8 cellular contexts compared by ENCODE assay signal in genomic region chr20:63216849-63217471, GRCh38. TPM values are rescaled to one million over a fixed set of nuclear protein-coding genes. Genes with fewer than 3 reads are reported as not detected.
A peak's percentile ranks its signal among the peaks of the same experiment; 100 is the strongest.
DNase-seq lines count a peak whose midpoint lies in the region; ATAC-seq, FAIRE-seq and TF ChIP-seq lines count a peak whose summit lies in the region.

No MANE protein-coding gene starts in this region.

- H3K36me3 Mint-ChIP-seq in Caco-2 (ENCODE audit: insufficient read depth, unreplicated experiment) = peaks cover 38% of the 10 kb centered on the region

- CTCF ChIA-PET in Caco-2 (lab: Charles Lee) = interaction anchor here (1.3 to 2.3 kb wide), 2 partner anchors 18 to 63 kb away, joined by 3 to 7 read pairs; no protein-coding TSS in a partner anchor

- H3K9me3 ChIP-seq in Caco-2 (no peaks in the 10 kb centered on the region), OCI-LY3 (ENCODE audit: insufficient read depth, low read length) (no peaks in the 10 kb centered on the region), pancreas (no peaks in the 10 kb centered on the region)

- no peak overlapping the region for H2AFZ ChIP-seq in OCI-LY3 (ENCODE audit: low read depth, low read length)

- intact Hi-C loops in Caco-2 (cut with micrococcal nuclease; ENCODE audit: unreplicated experiment) (no loop called here), pancreas (cut with DNase I) (no loop called here)

- no TSS peak for BruUV-seq in Caco-2 (replicated peaks; lab: Mats Ljungman, UMichigan)

- H3K4me2 ChIP-seq in OCI-LY3 (ENCODE audit: low read length) = peak overlapping the region; percentile 82

- H3K79me2 ChIP-seq in OCI-LY3 (ENCODE audit: low read length) = peaks cover 40% of the 10 kb centered on the region

- TF ChIP-seq CTCF in Caco-2 (IDR thresholded peaks at IDR 0.05; ENCODE audit: insufficient read depth in 1 of 2, low read depth in 1 of 2, low read length in 1 of 2, severe bottlenecking in 1 of 2, unreplicated experiment in 1 of 2) (peak; percentile 23 to 27), OCI-LY3 (IDR thresholded peaks at IDR 0.05; ENCODE audit: low read depth, low read length) (no peak), epithelial cell of esophagus (IDR thresholded peaks at IDR 0.05; ENCODE audit: insufficient read depth, low read depth, low read length, missing control alignments) (no peak), pancreas (IDR thresholded peaks at IDR 0.05) (no peak)

- peaks cover 37% of the 10 kb centered on the region for H3K4me1 Mint-ChIP-seq in Caco-2 (ENCODE audit: low read depth, unreplicated experiment)

- H3K4me3 Mint-ChIP-seq in Caco-2 (ENCODE audit: unreplicated experiment) = peak overlapping the region; percentile 92

- no peak for TF ChIP-seq POLR2A in GM12892 (IDR thresholded peaks at IDR 0.05; ENCODE audit: low read depth, low read length)

- H3K9ac ChIP-seq in OCI-LY3 (ENCODE audit: low read length) = peak overlapping the region; percentile 85

- DNase-seq in Caco-2 (peak in 1 of 2 experiments; percentile 63), epithelial cell of esophagus (ENCODE audit: low read depth) (no peak), pancreas (peak in 2 of 6 donors; percentile 23 to 72), G401 (ENCODE audit: low spot score) (no peak), GM12892 (ENCODE audit: insufficient read length) (no peak), NCI-H1417 (lab: John Stamatoyannopoulos, UW) (no peak)

- H3K27ac ChIP-seq in OCI-LY3 (ENCODE audit: low read length) (0 out of 2 replicates have a peak overlapping the region, but pooled peaks have one; percentile 46), pancreas (peak overlapping the region; percentile 60 to 87 (median 82))

- WGBS in pancreas, 2 donors = 76 to 82% methylated on average over 13 of the region's 13 CpGs

- FAIRE-seq in pancreas (lab: Jason Lieb, UNC) (no peak), GM12892 (lab: Jason Lieb, UNC) (no peak)

- no peaks in the 10 kb centered on the region for H3K27me3 ChIP-seq in Caco-2 (replicated peaks; ENCODE audit: control insufficient read depth, insufficient read depth, low read length)
- peaks cover 7% of the 10 kb centered on the region for H3K27me3 ChIP-seq in OCI-LY3 (ENCODE audit: low read depth, low read length)
- no peaks in the 10 kb centered on the region for H3K27me3 ChIP-seq in pancreas

- POLR2A ChIA-PET in Caco-2 (lab: Charles Lee) = no interaction called here

- H4K20me1 ChIP-seq in OCI-LY3 (ENCODE audit: insufficient read depth, low read length) = peaks cover 18% of the 10 kb centered on the region

- peaks cover 10% of the 10 kb centered on the region for H3K36me3 ChIP-seq in Caco-2 (ENCODE audit: control insufficient read depth, insufficient read depth, low read length)
- H3K36me3 ChIP-seq in OCI-LY3 (replicated peaks; ENCODE audit: low read depth, low read length) = peaks cover 26% of the 10 kb centered on the region
- peaks cover 4 to 10% (median 6%) of the 10 kb centered on the region in 3 donors for H3K36me3 ChIP-seq in pancreas

- peak overlapping the region; percentile 94 for H3K4me3 ChIP-seq in Caco-2 (ENCODE audit: low read depth, low read length)
- H3K4me3 ChIP-seq in OCI-LY3 (ENCODE audit: low read length) = peak overlapping the region; percentile 83
- H3K4me3 ChIP-seq in epithelial cell of esophagus (ENCODE audit: low read length) = peak overlapping the region; percentile 58
- peak overlapping the region; percentile 42 to 98 (median 75) for H3K4me3 ChIP-seq in pancreas

- peaks cover 3% of the 10 kb centered on the region for H3K27me3 Mint-ChIP-seq in Caco-2 (ENCODE audit: insufficient read depth, unreplicated experiment)

- in situ Hi-C loops in G401 (cut with HindIII; ENCODE audit: low sequenced_read_pairs) = no loop called here

- no peak for ATAC-seq in pancreas
- ATAC-seq in GM19395 (IDR thresholded peaks at IDR 0.05; ENCODE audit: unreplicated experiment) = no peak

- H3K27ac Mint-ChIP-seq in Caco-2 (ENCODE audit: unreplicated experiment) = peak overlapping the region; percentile 86

- no peaks in the 10 kb centered on the region for H3K9me3 Mint-ChIP-seq in Caco-2 (ENCODE audit: unreplicated experiment)

- H3K4me1 ChIP-seq in Caco-2 = peaks cover 38% of the 10 kb centered on the region
- H3K4me1 ChIP-seq in OCI-LY3 (ENCODE audit: low read length) = peaks cover 14% of the 10 kb centered on the region
- peaks cover 4 to 26% (median 9%) of the 10 kb centered on the region in 3 donors for H3K4me1 ChIP-seq in pancreas

RNA-seq across cellular contexts. Expression of gene YTHDF1, which starts 1.0 kb away (rescaled TPM):
- total RNA-seq in Caco-2 (2022) (184 and 196 TPM in 2 replicates), pancreas (10 to 100 TPM; 11.1 to 22.1 (median 15.2) TPM)
- 10 to 100 TPM; 15.4 to 24.0 TPM for polyA plus RNA-seq in pancreas
- total RNA-seq in G401 (2014; rRNA removed; shearing (Covaris generic)) = 22.7 and 27.1 TPM in 2 replicates
- polyA plus RNA-seq in GM12892 (2012; ENCODE audit: missing spikeins) = 15.6 TPM

RNA-seq across cellular contexts. Expression of gene BIRC7, which starts 18.7 kb away (rescaled TPM):
- 0.42 and 0.54 TPM in 2 replicates for total RNA-seq in Caco-2 (2022)
- not detected for total RNA-seq in pancreas
- under 1 TPM in 1 of 2 donors, not detected in 1; 0.09 TPM for polyA plus RNA-seq in pancreas
- 68.2 and 78.4 TPM in 2 replicates for total RNA-seq in G401 (2014; rRNA removed; shearing (Covaris generic))
- 1.1 TPM for polyA plus RNA-seq in GM12892 (2012; ENCODE audit: missing spikeins)

RNA-seq across cellular contexts. Expression of gene NKAIN4, which starts 37.3 kb away (rescaled TPM):
- total RNA-seq in Caco-2 (2022) (2.1 and 2.7 TPM in 2 replicates), pancreas (not detected)
- under 1 TPM in 1 of 2 donors, not detected in 1; 0.14 TPM for polyA plus RNA-seq in pancreas
- total RNA-seq in G401 (2014; rRNA removed; shearing (Covaris generic)) = 6.8 and 11.3 TPM in 2 replicates
- not detected for polyA plus RNA-seq in GM12892 (2012; ENCODE audit: missing spikeins)

RNA-seq across cellular contexts. Expression of gene ARFGAP1, which starts 55.7 kb away (rescaled TPM):
- total RNA-seq in Caco-2 (2022) (275 and 286 TPM in 2 replicates), pancreas (10 to 100 TPM; 34.0 to 56.7 (median 47.0) TPM)
- 100 to 1,000 TPM; 176 to 251 TPM for polyA plus RNA-seq in pancreas
- 69.8 and 86.8 TPM in 2 replicates for total RNA-seq in G401 (2014; rRNA removed; shearing (Covaris generic))
- polyA plus RNA-seq in GM12892 (2012; ENCODE audit: missing spikeins) = 23.9 TPM

Comparison
In these comparisons a context has a peak if more than half of its experiments do, and no peak if none do; other contexts are left out.
1. CTCF ChIP-seq: peak in Caco-2 (2 of 2); none in OCI-LY3 (single experiment), epithelial cell of esophagus (single experiment) and pancreas (0 of 4).
2. RNA of gene BIRC7, which starts 18.7 kb away (total RNA-seq): 68.2 to 78.4 TPM in G401; 0.42 to 0.54 TPM in Caco-2 and not detected in pancreas; every median in the first group is over 10 times any median in the second.
3. Peak in every context shown above with its lines, with median percentiles within 50 percentile points of each other: H3K4me3 ChIP-seq.